ENCODE assay signal across 8 cellular contexts in the genomic region with DNA sequence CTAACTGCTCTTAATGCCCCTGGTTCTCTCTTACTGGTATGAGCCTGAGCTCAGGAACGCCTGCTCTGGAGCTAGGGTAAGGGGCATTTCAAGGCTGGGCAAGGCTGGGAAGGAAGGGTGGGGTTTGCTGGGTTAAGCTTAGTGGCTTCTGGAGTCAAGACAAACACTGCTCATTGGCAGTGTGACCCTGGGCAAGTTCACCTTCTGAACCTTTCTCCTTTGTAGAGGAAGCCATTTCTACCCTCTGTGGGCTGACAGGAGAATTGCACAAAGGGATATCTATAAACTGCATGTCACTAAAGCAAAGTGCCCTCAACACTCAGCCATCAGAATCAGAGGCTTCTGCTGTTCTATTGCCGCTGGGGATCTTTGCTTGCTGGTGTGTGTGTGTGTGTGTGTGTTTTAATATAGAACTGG. TPM values are rescaled to one million over a fixed set of nuclear protein-coding genes. Genes with fewer than 3 reads are reported as not detected.
DNase-seq lines count a peak whose midpoint lies in the region; ATAC-seq and TF ChIP-seq lines count a peak whose summit lies in the region.

No MANE protein-coding gene starts in this region.

- TF ChIP-seq POLR2A in spleen (IDR thresholded peaks at IDR 0.05): no peak

- no peaks in the 10 kb centered on the region for H3K9me2 ChIP-seq in hepatocyte (replicated peaks; ENCODE audit: insufficient read depth)

- H3K4me2 ChIP-seq in hepatocyte: no peak overlapping the region

- H3K27me3 ChIP-seq in hepatocyte (no peaks in the 10 kb centered on the region), spleen (replicated peaks in 1 of 7) (no peaks in the 10 kb centered on the region)

- H3K4me3 ChIP-seq in hepatocyte (no peak overlapping the region), spleen (no peak overlapping the region), coronary artery (no peak overlapping the region)

- intact Hi-C loops in spleen (cut with DNase I; ENCODE audit: low total_unique reads): no loop called here

- no peaks in the 10 kb centered on the region for H4K20me1 ChIP-seq in hepatocyte (ENCODE audit: insufficient read depth, poor library complexity, severe bottlenecking)

- H3K36me3 ChIP-seq in hepatocyte (replicated peaks; ENCODE audit: insufficient read depth, low read depth): no peaks in the 10 kb centered on the region
- no peaks in the 10 kb centered on the region for H3K36me3 ChIP-seq in spleen

- peak overlapping the region; percentile 24 for H3K27ac ChIP-seq in hepatocyte
- no peak overlapping the region for H3K27ac ChIP-seq in spleen
- no peak overlapping the region for H3K27ac ChIP-seq in coronary artery
- H3K27ac ChIP-seq in caudate nucleus (ENCODE audit: low read depth, low read length): no peak overlapping the region

- TF ChIP-seq CTCF in hepatocyte (IDR thresholded peaks at IDR 0.05; ENCODE audit: poor library complexity) (peak; percentile 35), spleen (IDR thresholded peaks at IDR 0.05 in 8 of 11, conservative IDR thresholded peaks at IDR 0.05 in 3 of 11) (peak in 3 of 11 experiments; percentile 31 to 42 (median 34)), coronary artery (IDR thresholded peaks at IDR 0.05) (no peak)

- H3K4me1 ChIP-seq in hepatocyte (ENCODE audit: insufficient read depth): peaks cover 4% of the 10 kb centered on the region
- H3K4me1 ChIP-seq in spleen: no peaks in the 10 kb centered on the region

- no peaks in the 10 kb centered on the region for H3K9me3 ChIP-seq in hepatocyte (ENCODE audit: low read depth)
- H3K9me3 ChIP-seq in spleen: no peaks in the 10 kb centered on the region

- WGBS in hepatocyte (ENCODE audit: low lambda C conversion rate, missing lambda C conversion rate): 60% methylated on average over 2 of the region's 2 CpGs
- 60 to 82% (median 71%) methylated on average over 2 of the region's 2 CpGs for WGBS in spleen, 5 donors

- no peak overlapping the region for H2AFZ ChIP-seq in hepatocyte

- peak; percentile 63 for DNase-seq in NOMO-1 treated with DMSO at 0.1 percent for 48 hours (lab: John Stamatoyannopoulos, UW; ENCODE audit: unreplicated experiment)
- DNase-seq in NOMO-1 treated with dmso at 0.1 percent for 144 hours (lab: John Stamatoyannopoulos, UW; ENCODE audit: unreplicated experiment): no peak
- peak; percentile 5 for DNase-seq in SKM-1 (lab: John Stamatoyannopoulos, UW; ENCODE audit: unreplicated experiment)
- DNase-seq in hepatocyte (ENCODE audit: low spot score): peak; percentile 49
- DNase-seq in spleen: no peak
- no peak for DNase-seq in coronary artery (ENCODE audit: low spot score)
- DNase-seq in caudate nucleus (lab: John Stamatoyannopoulos, UW): no peak

- H3K79me2 ChIP-seq in hepatocyte: no peaks in the 10 kb centered on the region

- ATAC-seq in HG03342 (IDR thresholded peaks at IDR 0.05; ENCODE audit: unreplicated experiment): peak; percentile 61

RNA-seq across cellular contexts. Expression of a gene that starts 20.3 kb away (rescaled TPM):
- 10.5 and 19.2 TPM in 2 replicates for total RNA-seq in hepatocyte
- 94.5 and 112 TPM in 2 replicates for polyA plus RNA-seq in hepatocyte
- under 1 TPM in 2 of 7 donors, not detected in 5; 0.13 to 0.18 TPM for total RNA-seq in spleen
- not detected for polyA plus RNA-seq in spleen

RNA-seq across cellular contexts. Expression of a gene that starts 48.7 kb away (rescaled TPM):
- 11.3 and 13.9 TPM in 2 replicates for total RNA-seq in hepatocyte
- 3.4 and 6.0 TPM in 2 replicates for polyA plus RNA-seq in hepatocyte
- total RNA-seq in spleen: 1 to 10 TPM in 2 of 7 donors, under 1 TPM in 5; 0.26 to 1.3 (median 0.44) TPM
- under 1 TPM; 0.06 to 0.20 (median 0.08) TPM for polyA plus RNA-seq in spleen

Comparison
In these comparisons a context has a peak if more than half of its experiments do, and no peak if none do; other contexts are left out.
1. DNase-seq: peak in NOMO-1 treated with DMSO at 0.1 percent for 48 hours (single experiment), SKM-1 (single experiment) and hepatocyte (single experiment); none in NOMO-1 treated with dmso at 0.1 percent for 144 hours (single experiment), spleen (single experiment), coronary artery (single experiment) and caudate nucleus (0 of 61).